In the genomic region with DNA sequence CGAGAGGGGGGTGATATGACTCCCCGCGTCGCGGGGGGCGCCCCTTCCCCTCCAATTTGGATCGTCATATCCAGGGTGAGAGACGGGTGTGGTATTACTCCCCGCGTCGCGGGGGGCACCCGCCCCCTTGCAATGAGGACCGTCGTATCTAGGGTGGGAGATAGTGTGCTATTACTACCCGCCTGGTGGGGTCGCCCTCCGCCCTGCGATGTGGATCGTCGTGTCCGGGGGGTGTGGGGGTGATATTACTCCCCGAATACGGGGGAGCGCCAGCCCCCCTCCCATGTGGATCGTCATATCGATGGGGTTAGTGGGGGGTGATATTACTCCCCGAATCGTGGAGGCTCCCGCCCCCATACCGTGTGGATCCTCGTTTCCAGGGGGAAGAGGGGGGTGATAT, we compare ENCODE assay signal across 9 cellular contexts. TPM values are rescaled to one million over a fixed set of nuclear protein-coding genes. Genes with fewer than 3 reads are reported as not detected.
DNase-seq lines count a peak whose midpoint lies in the region; ATAC-seq and TF ChIP-seq lines count a peak whose summit lies in the region.
"Had no signal": no experiment of that assay in that cellular context is flagged by ENCODE, and none has a peak within 500 bp of the region (broad histone marks: within the 10 kb centered on the region; RNA-seq: fewer than 3 reads in every experiment).

No MANE protein-coding gene starts in this region.

- ATAC-seq in CD8-positive, alpha-beta T cell, result peak; percentile 96
- peak; percentile 90 for ATAC-seq in activated CD8-positive, alpha-beta T cell treated with anti-CD3 and anti-CD28 coated beads for 36 hours
- no peak for ATAC-seq in GM19023 (IDR thresholded peaks at IDR 0.05; ENCODE audit: unreplicated experiment)
- no peak for ATAC-seq in HG02973 (IDR thresholded peaks at IDR 0.05; ENCODE audit: unreplicated experiment)
- no peak for ATAC-seq in HG03280 (IDR thresholded peaks at IDR 0.05; ENCODE audit: unreplicated experiment)

- no peaks in the 10 kb centered on the region for H3K4me1 ChIP-seq in CD8-positive, alpha-beta T cell (ENCODE audit: insufficient read depth, low read length)
- H3K4me1 ChIP-seq in sigmoid colon, result peaks cover 0 to 10% (median 7%) of the 10 kb centered on the region in 4 donors

- no peak for TF ChIP-seq POLR2A in erythroblast (IDR thresholded peaks at IDR 0.05; ENCODE audit: low read length)
- TF ChIP-seq POLR2A in sigmoid colon (IDR thresholded peaks at IDR 0.05), result no peak

- peaks cover 4% of the 10 kb centered on the region for H3K27me3 Mint-ChIP-seq in CD8-positive, alpha-beta T cell (ENCODE audit: low read depth)
- H3K27me3 Mint-ChIP-seq in activated CD8-positive, alpha-beta T cell treated with anti-CD3 and anti-CD28 coated beads for 36 hours, result no peaks in the 10 kb centered on the region

- H3K4me1 Mint-ChIP-seq in CD8-positive, alpha-beta T cell (ENCODE audit: low read depth), result peaks cover 10% of the 10 kb centered on the region
- H3K4me1 Mint-ChIP-seq in activated CD8-positive, alpha-beta T cell treated with anti-CD3 and anti-CD28 coated beads for 36 hours (ENCODE audit: low read depth), result peaks cover 4% of the 10 kb centered on the region

- intact Hi-C loops in CD8-positive, alpha-beta T cell (cut with DNase I, micrococcal nuclease), result loop anchor here (1.0 to 5.0 kb wide), 3 partner anchors 159 to 724 kb away; no protein-coding TSS in a partner anchor
- intact Hi-C loops in activated CD8-positive, alpha-beta T cell treated with anti-CD3 and anti-CD28 coated beads for 36 hours (cut with micrococcal nuclease), result no loop called here
- intact Hi-C loops in sigmoid colon (cut with DNase I), result no loop called here

- H3K9me3 Mint-ChIP-seq in CD8-positive, alpha-beta T cell, result no peaks in the 10 kb centered on the region
- no peaks in the 10 kb centered on the region for H3K9me3 Mint-ChIP-seq in activated CD8-positive, alpha-beta T cell treated with anti-CD3 and anti-CD28 coated beads for 36 hours

- H3K27ac ChIP-seq in CD8-positive, alpha-beta T cell (ENCODE audit: low read depth, low read length), result no peak overlapping the region
- no peak overlapping the region for H3K27ac ChIP-seq in sigmoid colon
- H3K27ac ChIP-seq: PC-9 had no signal

- DNase-seq in CD8-positive, alpha-beta T cell, result peak; percentile 10 to 75 (median 49)
- DNase-seq in activated CD8-positive, alpha-beta T cell treated with anti-CD3 and anti-CD28 coated beads for 36 hours, result peak; percentile 67
- peak; percentile 27 to 39 for DNase-seq in erythroblast (lab: John Stamatoyannopoulos, UW)
- DNase-seq in sigmoid colon, result no peak
- no peak for DNase-seq in KBM-7
- DNase-seq: PC-9 had no signal

- H3K27ac Mint-ChIP-seq in CD8-positive, alpha-beta T cell, result no peak overlapping the region
- no peak overlapping the region for H3K27ac Mint-ChIP-seq in activated CD8-positive, alpha-beta T cell treated with anti-CD3 and anti-CD28 coated beads for 36 hours

- POLR2A ChIA-PET in CD8-positive, alpha-beta T cell (lab: Charles Lee), result no interaction called here
- POLR2A ChIA-PET in activated CD8-positive, alpha-beta T cell treated with anti-CD3 and anti-CD28 coated beads for 36 hours (lab: Charles Lee), result no interaction called here

- CTCF ChIA-PET in CD8-positive, alpha-beta T cell (lab: Charles Lee), result interaction anchor here (1.0 to 1.1 kb wide), 3 partner anchors 222 to 228 kb away, joined by 3 to 8 read pairs (median 6); no protein-coding TSS in a partner anchor
- CTCF ChIA-PET in activated CD8-positive, alpha-beta T cell treated with anti-CD3 and anti-CD28 coated beads for 36 hours (lab: Charles Lee), result interaction anchor here (0.7 to 1.3 kb wide), 3 partner anchors 136 to 225 kb away, joined by 3 to 4 read pairs (median 4); no protein-coding TSS in a partner anchor

- in situ Hi-C loops in KBM-7 (cut with MboI; ENCODE audit: low pct_unique_long_range_greater_than_20kb, low sequenced_read_pairs), result no loop called here

- H3K36me3 ChIP-seq in CD8-positive, alpha-beta T cell (ENCODE audit: insufficient read depth, low read length), result no peaks in the 10 kb centered on the region
- H3K36me3 ChIP-seq in sigmoid colon, result no peaks in the 10 kb centered on the region

- WGBS in sigmoid colon, 2 donors, result 17 to 40% methylated on average over 32 of the region's 32 CpGs

- no peak for TF ChIP-seq EP300 in sigmoid colon (IDR thresholded peaks at IDR 0.05)

- H3K36me3 Mint-ChIP-seq in CD8-positive, alpha-beta T cell, result no peaks in the 10 kb centered on the region
- no peaks in the 10 kb centered on the region for H3K36me3 Mint-ChIP-seq in activated CD8-positive, alpha-beta T cell treated with anti-CD3 and anti-CD28 coated beads for 36 hours (ENCODE audit: low read depth)

- H3K9me3 ChIP-seq in CD8-positive, alpha-beta T cell (ENCODE audit: low read length), result no peaks in the 10 kb centered on the region
- no peaks in the 10 kb centered on the region for H3K9me3 ChIP-seq in sigmoid colon

- H3K4me3 ChIP-seq in CD8-positive, alpha-beta T cell (ENCODE audit: low read depth, low read length), result peak overlapping the region; percentile 26
- peak overlapping the region in 3 of 4 donors; percentile 12 to 33 (median 28) for H3K4me3 ChIP-seq in sigmoid colon
- H3K4me3 ChIP-seq: PC-9 had no signal

- no peaks in the 10 kb centered on the region for H3K27me3 ChIP-seq in CD8-positive, alpha-beta T cell (ENCODE audit: insufficient read depth, low read length)
- peaks cover 0 to 21% (median 8%) of the 10 kb centered on the region in 3 donors for H3K27me3 ChIP-seq in sigmoid colon

- TF ChIP-seq CTCF in CD8-positive, alpha-beta T cell (IDR thresholded peaks at IDR 0.05), result peak; percentile 54
- TF ChIP-seq CTCF in activated CD8-positive, alpha-beta T cell treated with anti-CD3 and anti-CD28 coated beads for 36 hours (IDR thresholded peaks at IDR 0.05), result peak; percentile 51
- peak in 1 of 4 experiments; percentile 6 for TF ChIP-seq CTCF in sigmoid colon (IDR thresholded peaks at IDR 0.05)

- H3K4me3 Mint-ChIP-seq in CD8-positive, alpha-beta T cell, result peak overlapping the region; percentile 68
- peak overlapping the region; percentile 50 for H3K4me3 Mint-ChIP-seq in activated CD8-positive, alpha-beta T cell treated with anti-CD3 and anti-CD28 coated beads for 36 hours

RNA-seq across cellular contexts. Expression of a gene that starts 29.2 kb away (rescaled TPM):
- total RNA-seq in CD8-positive, alpha-beta T cell, result 100 to 1,000 TPM; 578 to 581 TPM
- 100 to 1,000 TPM; 135 to 143 TPM for total RNA-seq in activated CD8-positive, alpha-beta T cell treated with anti-CD3 and anti-CD28 coated beads for 36 hours
- 10 to 100 TPM; 30.4 to 65.3 (median 43.3) TPM for total RNA-seq in sigmoid colon
- 10 to 100 TPM in 1 of 3 donors, 1 to 10 TPM in 2; 8.3 to 11.3 (median 8.4) TPM for polyA plus RNA-seq in sigmoid colon

Comparison
In these comparisons a context has a peak if more than half of its experiments do, and no peak if none do; other contexts are left out.
1. ATAC-seq: peak in CD8-positive, alpha-beta T cell (single experiment) and activated CD8-positive, alpha-beta T cell treated with anti-CD3 and anti-CD28 coated beads for 36 hours (single experiment); none in GM19023 (single experiment), HG02973 (single experiment) and HG03280 (single experiment).
2. DNase-seq: peak in CD8-positive, alpha-beta T cell (7 of 7), activated CD8-positive, alpha-beta T cell treated with anti-CD3 and anti-CD28 coated beads for 36 hours (single experiment) and erythroblast (2 of 2); none in sigmoid colon (single experiment) and KBM-7 (single experiment).
3. RNA of a gene that starts 29.2 kb away (total RNA-seq): 578 to 581 TPM in CD8-positive, alpha-beta T cell; 135 to 143 TPM in activated CD8-positive, alpha-beta T cell treated with anti-CD3 and anti-CD28 coated beads for 36 hours and 30.4 to 65.3 TPM in sigmoid colon; every median in the first group is over 4 times any median in the second.
4. intact Hi-C loops: an anchor here in CD8-positive, alpha-beta T cell (1.0 to 5.0 kb wide); none called in activated CD8-positive, alpha-beta T cell treated with anti-CD3 and anti-CD28 coated beads for 36 hours and sigmoid colon.